11 cellular contexts compared by ENCODE assay signal in genomic region chr7:40469481-40469880, GRCh38.
DNase-seq lines count a peak whose midpoint lies in the region; ATAC-seq and TF ChIP-seq lines count a peak whose summit lies in the region.
"Had no signal": no experiment of that assay in that cellular context is flagged by ENCODE, and none has a peak within 500 bp of the region (broad histone marks: within the 10 kb centered on the region; RNA-seq: fewer than 3 reads in every experiment).

No MANE protein-coding gene starts in this region.

- CTCF ChIA-PET in WTC11 (lab: Charles Lee) = interaction anchor here (1.2 kb wide), 1 partner anchor 136 kb away, joined by 4 read pairs; no protein-coding TSS in a partner anchor

- peak overlapping the region; percentile 35 to 89 (median 62) for H3K27ac ChIP-seq in sigmoid colon

- no peak overlapping the region for H3K27ac Mint-ChIP-seq in WTC11
- H3K27ac Mint-ChIP-seq: activated naive CD4-positive, alpha-beta T cell treated with anti-CD3 and anti-CD28 coated beads, Interleukin-2, amount 50 U/mL, for 24 hours; naive B cell had no signal

- peak; percentile 89 for ATAC-seq in SK-N-SH treated with all-trans-retinoic acid at 6 μM for 48 hours
- no peak for ATAC-seq in WTC11
- no peak for ATAC-seq in GM18511 (IDR thresholded peaks at IDR 0.05; ENCODE audit: unreplicated experiment)
- no peak for ATAC-seq in HG02970 (IDR thresholded peaks at IDR 0.05; ENCODE audit: low FRiP score, unreplicated experiment)
- ATAC-seq: K562 had no signal

- H3K4me3 Mint-ChIP-seq in WTC11 = no peak overlapping the region
- H3K4me3 Mint-ChIP-seq: activated naive CD4-positive, alpha-beta T cell treated with anti-CD3 and anti-CD28 coated beads, Interleukin-2, amount 50 U/mL, for 24 hours; naive B cell had no signal

- H3K36me3 Mint-ChIP-seq in WTC11 = no peaks in the 10 kb centered on the region
- H3K36me3 Mint-ChIP-seq: activated naive CD4-positive, alpha-beta T cell treated with anti-CD3 and anti-CD28 coated beads, Interleukin-2, amount 50 U/mL, for 24 hours; naive B cell had no signal

- H3K9me3 ChIP-seq in sigmoid colon = no peaks in the 10 kb centered on the region

- TF ChIP-seq EP300 in sigmoid colon (IDR thresholded peaks at IDR 0.05) = peak in 1 of 4 donors; percentile 49

- POLR2A ChIA-PET in WTC11 (lab: Charles Lee) = no interaction called here

- no peaks in the 10 kb centered on the region for H3K27me3 ChIP-seq in sigmoid colon

- H3K4me3 ChIP-seq in foreskin fibroblast (ENCODE audit: low read depth in 1 of 2, low read length in 2 of 2) (no peak overlapping the region), sigmoid colon (no peak overlapping the region)
- H3K4me3 ChIP-seq: K562 had no signal

- 79 to 88% methylated on average over 3 of the region's 3 CpGs for WGBS in sigmoid colon, 2 donors

- TF ChIP-seq CTCF in foreskin fibroblast (IDR thresholded peaks at IDR 0.05; ENCODE audit: low read depth, low read length) (no peak), sigmoid colon (IDR thresholded peaks at IDR 0.05) (no peak), WTC11 (IDR thresholded peaks at IDR 0.05) (no peak)

- DNase-seq in ELR (ENCODE audit: low read depth) = peak; percentile 88
- peak; percentile 68 to 91 for DNase-seq in foreskin fibroblast
- DNase-seq in sigmoid colon = no peak
- no peak for DNase-seq in WTC11 (ENCODE audit: low spot score)
- DNase-seq in SW 1271 (lab: John Stamatoyannopoulos, UW) = no peak
- DNase-seq: naive B cell had no signal

- TF ChIP-seq POLR2A in sigmoid colon (IDR thresholded peaks at IDR 0.05) = no peak

- H3K4me1 ChIP-seq in sigmoid colon = peaks cover 0 to 46% (median 31%) of the 10 kb centered on the region in 4 donors

- H3K36me3 ChIP-seq in sigmoid colon = no peaks in the 10 kb centered on the region

- no peaks in the 10 kb centered on the region for H3K4me1 Mint-ChIP-seq in WTC11
- H3K4me1 Mint-ChIP-seq: activated naive CD4-positive, alpha-beta T cell treated with anti-CD3 and anti-CD28 coated beads, Interleukin-2, amount 50 U/mL, for 24 hours; naive B cell had no signal

- no peaks in the 10 kb centered on the region for H3K27me3 Mint-ChIP-seq in WTC11 (ENCODE audit: low read depth)
- H3K27me3 Mint-ChIP-seq: activated naive CD4-positive, alpha-beta T cell treated with anti-CD3 and anti-CD28 coated beads, Interleukin-2, amount 50 U/mL, for 24 hours had no signal

- intact Hi-C loops in sigmoid colon (cut with DNase I) = no loop called here

- H3K9me3 Mint-ChIP-seq in WTC11 = no peaks in the 10 kb centered on the region
- H3K9me3 Mint-ChIP-seq: activated naive CD4-positive, alpha-beta T cell treated with anti-CD3 and anti-CD28 coated beads, Interleukin-2, amount 50 U/mL, for 24 hours; naive B cell had no signal

TF ChIP-seq in SK-N-SH treated with all-trans-retinoic acid at 6 μM for 48 hours, 23 proteins besides CTCF, POLR2A, EP300 and RAD21:
- TF ChIP-seq ARNTL (CRISPR knock-in tag; IDR thresholded peaks at IDR 0.05; ENCODE audit: borderline replicate concordance, low read depth) (no peak), ISL1 (CRISPR knock-in tag; IDR thresholded peaks at IDR 0.05) (peak; percentile 89), TOX (CRISPR knock-in tag; IDR thresholded peaks at IDR 0.05; ENCODE audit: borderline replicate concordance) (peak; percentile 38; the same call in 1 of the 2 replicates)

TF ChIP-seq in WTC11, 78 proteins besides CTCF, POLR2A, EP300 and RAD21:
- TF ChIP-seq NFE2L1 (CRISPR knock-in tag; IDR thresholded peaks at IDR 0.05) = no peak

Comparison
In these comparisons a context has a peak if more than half of its experiments do, and no peak if none do; other contexts are left out.
1. DNase-seq: peak in ELR (single experiment) and foreskin fibroblast (2 of 2); none in sigmoid colon (single experiment), WTC11 (single experiment) and SW 1271 (0 of 2).